ENCODE assay signal across 15 cellular contexts in genomic region chrX:31323658-31324057, GRCh38.
A peak's percentile ranks its signal among the peaks of the same experiment; 100 is the strongest.
DNase-seq lines count a peak whose midpoint lies in the region; ATAC-seq and TF ChIP-seq lines count a peak whose summit lies in the region.
"Had no signal": no experiment of that assay in that cellular context is flagged by ENCODE, and none has a peak within 500 bp of the region (broad histone marks: within the 10 kb centered on the region; RNA-seq: fewer than 3 reads in every experiment).

No MANE protein-coding gene starts in this region.

- H3K9me3 Mint-ChIP-seq in stimulated activated naive CD8-positive, alpha-beta T cell treated with anti-CD3 and anti-CD28 coated beads, Interleukin-15, amount 100 ng/mL, for 72 hours = no peaks in the 10 kb centered on the region
- H3K9me3 Mint-ChIP-seq: activated CD4-positive, alpha-beta memory T cell treated with anti-CD3 and anti-CD28 coated beads, Interleukin-2, amount 10 ng/mL, durations not matched to agents 7 days and 5 days had no signal

- peak; percentile 81 for ATAC-seq in GM19328 (IDR thresholded peaks at IDR 0.05; ENCODE audit: unreplicated experiment)
- peak; percentile 75 for ATAC-seq in HG02840 (IDR thresholded peaks at IDR 0.05; ENCODE audit: low FRiP score, unreplicated experiment)
- ATAC-seq in HG03575 (IDR thresholded peaks at IDR 0.05; ENCODE audit: extremely low read depth, insufficient number of reproducible peaks, low FRiP score, unreplicated experiment) = peak; percentile 89
- no peak for ATAC-seq in stimulated activated naive CD8-positive, alpha-beta T cell treated with anti-CD3 and anti-CD28 coated beads, Interleukin-15, amount 100 ng/mL, for 72 hours

- no peaks in the 10 kb centered on the region for H3K27me3 ChIP-seq in colonic mucosa

- no peak overlapping the region for H3K9ac ChIP-seq in colonic mucosa (ENCODE audit: low read depth in 2 of 2, low read length in 2 of 2)

- no peaks in the 10 kb centered on the region for H3K4me1 Mint-ChIP-seq in stimulated activated naive CD8-positive, alpha-beta T cell treated with anti-CD3 and anti-CD28 coated beads, Interleukin-15, amount 100 ng/mL, for 72 hours
- H3K4me1 Mint-ChIP-seq: activated CD4-positive, alpha-beta memory T cell treated with anti-CD3 and anti-CD28 coated beads, Interleukin-2, amount 10 ng/mL, durations not matched to agents 7 days and 5 days had no signal

- H3K4me3 Mint-ChIP-seq in stimulated activated naive CD8-positive, alpha-beta T cell treated with anti-CD3 and anti-CD28 coated beads, Interleukin-15, amount 100 ng/mL, for 72 hours = no peak overlapping the region
- H3K4me3 Mint-ChIP-seq: activated CD4-positive, alpha-beta memory T cell treated with anti-CD3 and anti-CD28 coated beads, Interleukin-2, amount 10 ng/mL, durations not matched to agents 7 days and 5 days had no signal

- no peaks in the 10 kb centered on the region for H3K36me3 ChIP-seq in colonic mucosa

- peak; percentile 77 for DNase-seq in DMS53 (lab: John Stamatoyannopoulos, UW)
- no peak for DNase-seq in colonic mucosa
- DNase-seq in stimulated activated naive CD8-positive, alpha-beta T cell treated with anti-CD3 and anti-CD28 coated beads, Interleukin-15, amount 100 ng/mL, for 72 hours = no peak
- no peak for DNase-seq in NCI-H524 (lab: John Stamatoyannopoulos, UW)
- DNase-seq in stimulated activated CD4-positive, alpha-beta T cell treated with anti-CD3 and anti-CD28 coated beads, Interleukin-1b, Interleukin-23, amount 100 ng/mL, for 48 hours = no peak
- DNase-seq: ACHN; activated CD4-positive, alpha-beta memory T cell treated with anti-CD3 and anti-CD28 coated beads, Interleukin-2, amount 10 ng/mL, durations not matched to agents 7 days and 5 days; aorta; GF-D8; kidney glomerular epithelial cell; NCI-H2171 had no signal

- H3K9me3 ChIP-seq in colonic mucosa = no peaks in the 10 kb centered on the region

- H3K4me1 ChIP-seq in colonic mucosa = no peaks in the 10 kb centered on the region

- no peak for TF ChIP-seq CTCF in colonic mucosa (IDR thresholded peaks at IDR 0.05)

- no peak overlapping the region for H3K4me3 ChIP-seq in colonic mucosa
- H3K4me3 ChIP-seq: SK-N-MC had no signal

- no peaks in the 10 kb centered on the region for H3K27me3 Mint-ChIP-seq in stimulated activated naive CD8-positive, alpha-beta T cell treated with anti-CD3 and anti-CD28 coated beads, Interleukin-15, amount 100 ng/mL, for 72 hours
- H3K27me3 Mint-ChIP-seq: activated CD4-positive, alpha-beta memory T cell treated with anti-CD3 and anti-CD28 coated beads, Interleukin-2, amount 10 ng/mL, durations not matched to agents 7 days and 5 days had no signal

- no peak overlapping the region for H3K27ac Mint-ChIP-seq in stimulated activated naive CD8-positive, alpha-beta T cell treated with anti-CD3 and anti-CD28 coated beads, Interleukin-15, amount 100 ng/mL, for 72 hours
- H3K27ac Mint-ChIP-seq: activated CD4-positive, alpha-beta memory T cell treated with anti-CD3 and anti-CD28 coated beads, Interleukin-2, amount 10 ng/mL, durations not matched to agents 7 days and 5 days had no signal

- intact Hi-C loops in colonic mucosa (cut with DNase I) = no loop called here

- no peak overlapping the region for H3K27ac ChIP-seq in colonic mucosa
- H3K27ac ChIP-seq: SK-N-MC had no signal
